Comparison of ENCODE assay signal across 2 cellular contexts in genomic region chr3:50803805-50804204, GRCh38.
A peak's percentile ranks its signal among the peaks of the same experiment; 100 is the strongest.
DNase-seq lines count a peak whose midpoint lies in the region; ATAC-seq lines count a peak whose summit lies in the region.
"Not testable (repeated sequence)": the region's sequence is repeated elsewhere in the genome, so short reads cannot be mapped to it uniquely, and the experiment has no call there.

No MANE protein-coding gene starts in this region.

- not testable (repeated sequence) for H3K27ac ChIP-seq in right cardiac atrium (ENCODE audit: low read length)

- not testable (repeated sequence) for H3K27me3 ChIP-seq in right cardiac atrium (ENCODE audit: control insufficient read depth, insufficient read depth)

- not testable (repeated sequence) for H3K4me3 ChIP-seq in right cardiac atrium (ENCODE audit: low read length)

- H3K9me3 ChIP-seq in right cardiac atrium (ENCODE audit: control insufficient read depth, low read length): not testable (repeated sequence)

- 96% methylated on average over 27 of the region's 27 CpGs for WGBS in right cardiac atrium

- not testable (repeated sequence) for ATAC-seq in right cardiac atrium

- peak; percentile 13 for DNase-seq in activated gamma-delta T cell (lab: John Stamatoyannopoulos, UW)
- DNase-seq in right cardiac atrium: peak in 2 of 3 donors; percentile 33 to 57

- intact Hi-C loops in right cardiac atrium (cut with DNase I): not testable (repeated sequence)

- H3K4me1 ChIP-seq in right cardiac atrium (ENCODE audit: control insufficient read depth, insufficient read depth, low read length): not testable (repeated sequence)
